13 cellular contexts compared by ENCODE assay signal in genomic region chr4:121108557-121108956, GRCh38. TPM values are rescaled to one million over a fixed set of nuclear protein-coding genes. Genes with fewer than 3 reads are reported as not detected.
"Had no signal": no experiment of that assay in that cellular context is flagged by ENCODE, and none has a peak within 500 bp of the region (broad histone marks: within the 10 kb centered on the region; RNA-seq: fewer than 3 reads in every experiment).

No MANE protein-coding gene starts in this region.

- H3K4me3 Mint-ChIP-seq: activated naive CD8-positive, alpha-beta T cell; activated T-cell treated with anti-CD3 and anti-CD28 coated beads, Interleukin-2, amount 50 U/mL, for 24 hours had no signal

- H3K27ac Mint-ChIP-seq: activated naive CD8-positive, alpha-beta T cell; activated T-cell treated with anti-CD3 and anti-CD28 coated beads, Interleukin-2, amount 50 U/mL, for 24 hours had no signal

- H3K9me3 Mint-ChIP-seq: activated T-cell treated with anti-CD3 and anti-CD28 coated beads, Interleukin-2, amount 50 U/mL, for 24 hours had no signal

- ATAC-seq: left cardiac atrium had no signal

- H3K36me3 Mint-ChIP-seq: activated naive CD8-positive, alpha-beta T cell had no signal

- H3K27me3 Mint-ChIP-seq: activated naive CD8-positive, alpha-beta T cell; activated T-cell treated with anti-CD3 and anti-CD28 coated beads, Interleukin-2, amount 50 U/mL, for 24 hours had no signal

- DNase-seq: activated CD4-positive, CD25-positive, alpha-beta regulatory T cell; activated gamma-delta T cell; activated T-cell treated with anti-CD3 and anti-CD28 coated beads, Interleukin-2, amount 50 U/mL, for 24 hours; anterior cingulate cortex; dorsolateral prefrontal cortex; left cardiac atrium; midbrain; retina; stimulated activated CD4-positive, alpha-beta T cell treated with anti-CD3 and anti-CD28 coated beads, Interleukin-15, amount 100 ng/mL, for 24 hours; stimulated activated CD4-positive, alpha-beta T cell treated with anti-CD3 and anti-CD28 coated beads, Interleukin-4, amount 100 ng/mL, for 4 hours; stomach had no signal

RNA-seq across cellular contexts. Expression of gene TNIP3, which starts 55.6 kb away (rescaled TPM):
- total RNA-seq: skeletal muscle tissue had no signal
